ENCODE assay signal across 14 cellular contexts in the genomic region with DNA sequence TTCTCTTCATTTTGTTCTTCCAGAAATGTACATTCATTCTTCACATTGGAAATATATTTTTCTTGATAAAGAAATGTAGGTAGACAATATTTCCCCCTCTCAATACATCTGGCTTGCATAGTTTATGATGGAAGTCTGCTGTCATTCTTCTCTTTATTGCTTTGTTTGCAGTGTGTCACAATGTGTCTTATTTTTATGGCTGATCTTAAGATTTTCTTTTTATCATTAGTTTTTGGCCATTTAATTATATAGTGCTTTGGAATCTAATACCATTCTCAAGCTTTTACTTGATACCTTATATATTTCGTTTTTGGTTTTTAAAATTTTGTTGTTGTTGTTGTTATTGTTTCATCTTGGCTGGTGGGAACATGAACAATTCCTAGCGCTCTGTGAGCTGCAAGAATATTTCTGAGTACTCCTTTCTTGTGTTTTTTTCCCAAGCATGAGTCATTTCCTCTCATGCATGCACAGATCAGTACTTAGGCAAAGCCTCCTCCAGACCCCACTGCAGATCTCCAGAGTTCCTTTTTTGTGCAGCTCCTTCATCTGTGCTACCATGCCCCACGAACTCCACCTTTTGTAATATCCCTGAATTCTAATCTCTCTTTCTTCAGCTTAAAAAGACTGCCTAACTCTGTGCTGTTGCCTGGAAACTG. TPM values are rescaled to one million over a fixed set of nuclear protein-coding genes. Genes with fewer than 3 reads are reported as not detected.
DNase-seq lines count a peak whose midpoint lies in the region; ATAC-seq and TF ChIP-seq lines count a peak whose summit lies in the region.
"Had no signal": no experiment of that assay in that cellular context is flagged by ENCODE, and none has a peak within 500 bp of the region (broad histone marks: within the 10 kb centered on the region; RNA-seq: fewer than 3 reads in every experiment).

No MANE protein-coding gene starts in this region.

- H2BK5ac ChIP-seq in mesendoderm (ENCODE audit: low read length), result no peak overlapping the region

- peaks cover 25% of the 10 kb centered on the region for H3K4me1 Mint-ChIP-seq in type B pancreatic cell (ENCODE audit: unreplicated experiment)

- no peaks in the 10 kb centered on the region for H3K36me3 ChIP-seq in mesendoderm (ENCODE audit: control insufficient read depth, insufficient read depth, low read length)
- H3K36me3 ChIP-seq: thyroid gland had no signal

- H2BK120ac ChIP-seq in mesendoderm (ENCODE audit: low read depth, low read length), result no peak overlapping the region

- no peak overlapping the region for H3K18ac ChIP-seq in mesendoderm (ENCODE audit: low read length)

- DNase-seq in ELF-1 (ENCODE audit: low read depth, low spot score) (peak; percentile 14), Kasumi-1 (lab: John Stamatoyannopoulos, UW) (peak; percentile 95 to 96), UCSD-AML1 (lab: John Stamatoyannopoulos, UW; ENCODE audit: unreplicated experiment) (peak; percentile 7), iris pigment epithelial cell (ENCODE audit: low read depth) (peak; percentile 79), mesendoderm (no peak), type B pancreatic cell (ENCODE audit: extremely low spot score, unreplicated experiment) (no peak)
- DNase-seq: activated CD4-positive, alpha-beta T cell treated with anti-CD3 and anti-CD28 coated beads for 36 hours; MM.1S; occipital lobe; SHP77 treated with DMSO at 0.1 percent for 48 hours; thyroid gland had no signal

- no peak overlapping the region for H4K8ac ChIP-seq in mesendoderm (ENCODE audit: low read depth, low read length)

- H4K5ac ChIP-seq in mesendoderm (ENCODE audit: low read length), result no peak overlapping the region

- no peak overlapping the region for H2BK15ac ChIP-seq in mesendoderm (replicated peaks; ENCODE audit: low read depth)

- no peak overlapping the region for H3K27ac Mint-ChIP-seq in type B pancreatic cell
- H3K27ac Mint-ChIP-seq: activated CD4-positive, alpha-beta T cell treated with anti-CD3 and anti-CD28 coated beads for 36 hours had no signal

- H3K36me3 Mint-ChIP-seq in type B pancreatic cell, result peaks cover 2% of the 10 kb centered on the region

- no CpG with 5 or more reads among the region's 3 CpGs for WGBS in mesendoderm (ENCODE audit: extremely low coverage, insufficient coverage, low lambda C conversion rate)

- no peak overlapping the region for H3K4ac ChIP-seq in mesendoderm (ENCODE audit: low read depth, low read length)

- no peaks in the 10 kb centered on the region for H3K27me3 Mint-ChIP-seq in type B pancreatic cell
- H3K27me3 Mint-ChIP-seq: activated CD4-positive, alpha-beta T cell treated with anti-CD3 and anti-CD28 coated beads for 36 hours; brain had no signal

- H3K56ac ChIP-seq in mesendoderm (ENCODE audit: low read length), result no peak overlapping the region

- TF ChIP-seq CTCF in type B pancreatic cell (conservative IDR thresholded peaks at IDR 0.05), result no peak

- H3K79me2 ChIP-seq in mesendoderm (ENCODE audit: control insufficient read depth, insufficient read depth, low read length), result no peaks in the 10 kb centered on the region

- H3K9ac ChIP-seq in mesendoderm (ENCODE audit: low read length), result no peak overlapping the region

- no peak overlapping the region for H3K23ac ChIP-seq in mesendoderm (ENCODE audit: low read length)

- no peak overlapping the region for H3K4me3 ChIP-seq in mesendoderm (ENCODE audit: low read length)
- H3K4me3 ChIP-seq: thyroid gland had no signal

- no peak overlapping the region for H3K4me2 ChIP-seq in mesendoderm (ENCODE audit: low read length)

- no peaks in the 10 kb centered on the region for H3K79me1 ChIP-seq in mesendoderm (ENCODE audit: low read length)

- no peak for ATAC-seq in HG03354 (IDR thresholded peaks at IDR 0.05; ENCODE audit: poor library complexity, severe bottlenecking, unreplicated experiment)
- ATAC-seq: activated CD4-positive, alpha-beta T cell treated with anti-CD3 and anti-CD28 coated beads for 36 hours had no signal

- no peak overlapping the region for H3K4me3 Mint-ChIP-seq in type B pancreatic cell
- H3K4me3 Mint-ChIP-seq: activated CD4-positive, alpha-beta T cell treated with anti-CD3 and anti-CD28 coated beads for 36 hours; brain had no signal

- peaks cover 9% of the 10 kb centered on the region for H3K9me3 Mint-ChIP-seq in type B pancreatic cell

- H3K27me3 ChIP-seq in mesendoderm (ENCODE audit: insufficient read depth, low read length, poor library complexity), result no peaks in the 10 kb centered on the region
- H3K27me3 ChIP-seq: thyroid gland had no signal

- H2AK5ac ChIP-seq in mesendoderm (ENCODE audit: low read length), result no peak overlapping the region

- H3K27ac ChIP-seq in mesendoderm (ENCODE audit: low read depth, low read length), result no peak overlapping the region
- H3K27ac ChIP-seq: epithelial cell of prostate, thyroid gland had no signal

- H3K4me1 ChIP-seq in mesendoderm (ENCODE audit: control insufficient read depth, low read depth, low read length), result no peaks in the 10 kb centered on the region
- H3K4me1 ChIP-seq: thyroid gland had no signal

RNA-seq across cellular contexts. Expression of a gene that starts 13.7 kb away (rescaled TPM):
- 109 TPM for polyA plus RNA-seq in mesendoderm (2013, experiment 1 of 2)
- 108 TPM for polyA plus RNA-seq in mesendoderm (2013, experiment 2 of 2)
- total RNA-seq in type B pancreatic cell (ENCODE audit: low replicate concordance), result 87.3 and 98.0 TPM in 2 replicates

Comparison
In these comparisons a context has a peak if more than half of its experiments do, and no peak if none do; other contexts are left out.
1. DNase-seq: peak in ELF-1 (single experiment), Kasumi-1 (2 of 2), UCSD-AML1 (single experiment) and iris pigment epithelial cell (single experiment); none in mesendoderm (single experiment) and type B pancreatic cell (single experiment).